ENCODE assay signal across 3 cellular contexts in genomic region chr1:46662919-46663318, GRCh38. TPM values are rescaled to one million over a fixed set of nuclear protein-coding genes. Genes with fewer than 3 reads are reported as not detected.
"Had no signal": no experiment of that assay in that cellular context is flagged by ENCODE, and none has a peak within 500 bp of the region (broad histone marks: within the 10 kb centered on the region; RNA-seq: fewer than 3 reads in every experiment).

No MANE protein-coding gene starts in this region.

RNA-seq across cellular contexts. Expression of gene TEX38, which starts 8.7 kb away (rescaled TPM):
- total RNA-seq: M059J, MCF 10A, NCI-H460 had no signal
